Comparison of ENCODE assay signal across 15 cellular contexts in genomic region chr4:70754990-70755688, GRCh38. TPM values are rescaled to one million over a fixed set of nuclear protein-coding genes. Genes with fewer than 3 reads are reported as not detected.
A peak's percentile ranks its signal among the peaks of the same experiment; 100 is the strongest.
DNase-seq lines count a peak whose midpoint lies in the region; ATAC-seq lines count a peak whose summit lies in the region.
"Had no signal": no experiment of that assay in that cellular context is flagged by ENCODE, and none has a peak within 500 bp of the region (broad histone marks: within the 10 kb centered on the region; RNA-seq: fewer than 3 reads in every experiment).

No MANE protein-coding gene starts in this region.

- DNase-seq in activated naive CD4-positive, alpha-beta T cell treated with anti-CD3 and anti-CD28 coated beads, Interleukin-2, amount 50 U/mL, for 72 hours (ENCODE audit: low spot score in 2 of 2), result no peak
- no peak for DNase-seq in activated naive CD4-positive, alpha-beta T cell (lab: John Stamatoyannopoulos, UW)
- DNase-seq in NCI-H1436 treated with DMSO at 0.1 percent for 48 hours (lab: John Stamatoyannopoulos, UW) (no peak), NCI-H1092 (lab: John Stamatoyannopoulos, UW) (no peak), C1 segment of cervical spinal cord (lab: John Stamatoyannopoulos, UW) (no peak)
- DNase-seq: amniotic stem cell; DND-41; effector CD8-positive, alpha-beta T cell; heart left ventricle; NK-92 treated with Interleukin-12 subunit alpha and Interleukin-12 subunit beta, amount 100 ng/mL, for 24 hours; occipital lobe; T-cell had no signal

- no peak overlapping the region for H3K27ac Mint-ChIP-seq in activated naive CD4-positive, alpha-beta T cell treated with anti-CD3 and anti-CD28 coated beads, Interleukin-2, amount 50 U/mL, for 72 hours
- H3K27ac Mint-ChIP-seq: T-cell had no signal

- ATAC-seq in activated naive CD4-positive, alpha-beta T cell treated with anti-CD3 and anti-CD28 coated beads, Interleukin-2, amount 50 U/mL, for 72 hours, result peak; percentile 33 to 75
- peak; percentile 66 for ATAC-seq in GM21717 (IDR thresholded peaks at IDR 0.05; ENCODE audit: unreplicated experiment)
- ATAC-seq in HG03520 (IDR thresholded peaks at IDR 0.05; ENCODE audit: unreplicated experiment), result peak; percentile 53
- ATAC-seq in HG03457 (IDR thresholded peaks at IDR 0.05; ENCODE audit: unreplicated experiment), result no peak
- ATAC-seq: heart left ventricle, T-cell had no signal

- H3K9me3 Mint-ChIP-seq in activated naive CD4-positive, alpha-beta T cell treated with anti-CD3 and anti-CD28 coated beads, Interleukin-2, amount 50 U/mL, for 72 hours, result no peaks in the 10 kb centered on the region
- H3K9me3 Mint-ChIP-seq: T-cell had no signal

- H3K36me3 Mint-ChIP-seq in activated naive CD4-positive, alpha-beta T cell treated with anti-CD3 and anti-CD28 coated beads, Interleukin-2, amount 50 U/mL, for 72 hours, result no peaks in the 10 kb centered on the region

RNA-seq across cellular contexts. Expression of gene RUFY3, which starts 33.4 kb away (rescaled TPM):
- 10 to 100 TPM; 16.0 to 23.5 TPM for total RNA-seq in activated naive CD4-positive, alpha-beta T cell treated with anti-CD3 and anti-CD28 coated beads, Interleukin-2, amount 50 U/mL, for 72 hours
